Comparison of ENCODE assay signal across 8 cellular contexts in genomic region chr1:1943834-1944570, GRCh38. TPM values are rescaled to one million over a fixed set of nuclear protein-coding genes. Genes with fewer than 3 reads are reported as not detected.
DNase-seq lines count a peak whose midpoint lies in the region; TF ChIP-seq lines count a peak whose summit lies in the region.

No MANE protein-coding gene starts in this region.

- no peaks in the 10 kb centered on the region for H4K20me1 ChIP-seq in GM23248 (ENCODE audit: insufficient read depth)

- H3K36me3 ChIP-seq in GM23248 (ENCODE audit: low read depth): no peaks in the 10 kb centered on the region
- H3K36me3 ChIP-seq in Peyer's patch: no peaks in the 10 kb centered on the region
- H3K36me3 ChIP-seq in cardiac muscle cell: no peaks in the 10 kb centered on the region

- H3K9me3 ChIP-seq in AG04450 (ENCODE audit: control insufficient read depth, insufficient read depth, low read length) (no peaks in the 10 kb centered on the region; the same call in 1 of the 2 replicates), GM23248 (ENCODE audit: low read depth) (no peaks in the 10 kb centered on the region), Peyer's patch (no peaks in the 10 kb centered on the region), cardiac muscle cell (ENCODE audit: low read depth) (no peaks in the 10 kb centered on the region)

- TF ChIP-seq POLR2A in Peyer's patch (IDR thresholded peaks at IDR 0.05): no peak

- H3K4me1 ChIP-seq in GM23248 (ENCODE audit: insufficient read depth) (no peaks in the 10 kb centered on the region), Peyer's patch (peaks cover 0 to 18% (median 1%) of the 10 kb centered on the region in 4 donors), cardiac muscle cell (ENCODE audit: low read depth) (peaks cover 3% of the 10 kb centered on the region)

- DNase-seq in AG04450 (ENCODE audit: low read depth, low spot score) (no peak), GM23248 (peak; percentile 60), Peyer's patch (peak; percentile 48 to 77 (median 77)), activated gamma-delta T cell treated with Interleukin-2 at 50 U/mL for 16 hours (peak; percentile 64), cardiac muscle cell (ENCODE audit: low read depth in 1 of 2, low spot score in 1 of 2) (peak; percentile 42 to 73), retina (peak; percentile 86), NCI-H187 treated with DMSO at 0.1 percent for 48 hours (lab: John Stamatoyannopoulos, UW) (no peak), GOT3 (lab: John Stamatoyannopoulos, UW) (no peak)

- H3K4me2 ChIP-seq in GM23248 (ENCODE audit: unreplicated experiment): peak overlapping the region; percentile 26

- no peaks in the 10 kb centered on the region for H3F3A ChIP-seq in GM23248 (ENCODE audit: insufficient read depth)

- no peak overlapping the region; the same call in 1 of the 2 replicates for H2AFZ ChIP-seq in GM23248

- H3K9ac ChIP-seq in GM23248: no peak overlapping the region

- CTCF ChIA-PET in AG04450 (lab: Charles Lee): interaction anchor here (0.7 to 3.0 kb wide), 7 partner anchors 14 to 231 kb away, joined by 3 to 13 read pairs (median 4); no protein-coding TSS in a partner anchor

- H3K4me3 ChIP-seq in AG04450 (ENCODE audit: low read depth, low read length) (no peak overlapping the region), GM23248 (no peak overlapping the region), Peyer's patch (peak overlapping the region in 3 of 4 donors; percentile 26 to 44 (median 29)), cardiac muscle cell (peak overlapping the region; percentile 24)

- no peak overlapping the region for H3K27ac ChIP-seq in AG04450 (ENCODE audit: low read depth, low read length)
- H3K27ac ChIP-seq in GM23248: no peak overlapping the region
- peak overlapping the region in 1 of 4 donors; percentile 61 for H3K27ac ChIP-seq in Peyer's patch
- H3K27ac ChIP-seq in cardiac muscle cell: no peak overlapping the region

- H3K9me2 ChIP-seq in GM23248 (ENCODE audit: insufficient read depth): no peaks in the 10 kb centered on the region

- H3K79me2 ChIP-seq in GM23248 (ENCODE audit: insufficient read depth): no peaks in the 10 kb centered on the region

- H3K27me3 ChIP-seq in AG04450 (ENCODE audit: control insufficient read depth, insufficient read depth, low read length) (peaks cover 13% of the 10 kb centered on the region), GM23248 (replicated peaks; ENCODE audit: insufficient read depth) (no peaks in the 10 kb centered on the region), Peyer's patch (no peaks in the 10 kb centered on the region), cardiac muscle cell (no peaks in the 10 kb centered on the region)

- in situ Hi-C loops in GM23248 (cut with MboI): no loop called here

- POLR2A ChIA-PET in AG04450 (lab: Yijun Ruan, JAX): no interaction called here

- 15 to 16% methylated on average over 33 to 34 of the region's 37 CpGs for WGBS in GM23248 (ENCODE audit: low coverage in 1 of 2, low lambda C conversion rate in 2 of 2, missing lambda C conversion rate in 2 of 2), 2 experiments

- TF ChIP-seq CTCF in AG04450 (IDR thresholded peaks at IDR 0.05; ENCODE audit: low read depth, low read length) (peak; percentile 74), Peyer's patch (IDR thresholded peaks at IDR 0.05) (peak; percentile 32 to 93 (median 82)), cardiac muscle cell (IDR thresholded peaks at IDR 0.05; ENCODE audit: low read depth, low read length) (peak; percentile 87)

RNA-seq across cellular contexts. Expression of gene TMEM52, which starts 24.9 kb away (rescaled TPM):
- polyA plus RNA-seq in AG04450 (2011; rRNA removed) (0.30 and 0.53 TPM in 2 replicates), GM23248 (2016; fragmentation: Nextera tagmentation; extraction: Ambion mirVana) (0.28 and 0.40 TPM in 2 replicates), cardiac muscle cell (4.2 and 16.6 TPM in 2 replicates)
- polyA minus RNA-seq in AG04450 (2011; rRNA and poly(A)+ RNA removed): 0.23 and 0.48 TPM in 2 replicates
- total RNA-seq in GM23248 (2014; rRNA removed; shearing (Covaris generic)): not detected in 2 replicates
- total RNA-seq in Peyer's patch (10 to 100 TPM in 1 of 4 donors, 1 to 10 TPM in 3; 2.2 to 11.6 (median 6.4) TPM), cardiac muscle cell (6.9 and 7.1 TPM in 2 replicates)

RNA-seq across cellular contexts. Expression of gene CALML6, which starts 28.9 kb away (rescaled TPM):
- 0.21 TPM in 2 replicates for polyA plus RNA-seq in AG04450 (2011; rRNA removed)
- 0.30 TPM in 1 of 2 replicates, not detected in the other for polyA minus RNA-seq in AG04450 (2011; rRNA and poly(A)+ RNA removed)
- total RNA-seq in GM23248 (2014; rRNA removed; shearing (Covaris generic)): 0.11 and 0.51 TPM in 2 replicates
- polyA plus RNA-seq in GM23248 (2016; fragmentation: Nextera tagmentation; extraction: Ambion mirVana): not detected in 2 replicates
- not detected for total RNA-seq in Peyer's patch
- 0.63 TPM in 1 of 2 replicates, not detected in the other for total RNA-seq in cardiac muscle cell
- polyA plus RNA-seq in cardiac muscle cell: 0.28 TPM in 1 of 2 replicates, not detected in the other

RNA-seq across cellular contexts. Expression of gene GNB1, which starts 53.1 kb away (rescaled TPM):
- 400 and 437 TPM in 2 replicates for polyA plus RNA-seq in AG04450 (2011; rRNA removed)
- 575 and 720 TPM in 2 replicates for polyA minus RNA-seq in AG04450 (2011; rRNA and poly(A)+ RNA removed)
- total RNA-seq in GM23248 (2014; rRNA removed; shearing (Covaris generic)): 87.6 and 97.7 TPM in 2 replicates
- polyA plus RNA-seq in GM23248 (2016; fragmentation: Nextera tagmentation; extraction: Ambion mirVana): 92.0 and 148 TPM in 2 replicates
- total RNA-seq in Peyer's patch: 100 to 1,000 TPM; 112 to 266 (median 236) TPM
- 85.5 and 93.5 TPM in 2 replicates for total RNA-seq in cardiac muscle cell
- 185 and 196 TPM in 2 replicates for polyA plus RNA-seq in cardiac muscle cell

RNA-seq across cellular contexts. Expression of gene CFAP74, which starts 59.6 kb away (rescaled TPM):
- not detected in 2 replicates for polyA plus RNA-seq in AG04450 (2011; rRNA removed)
- polyA minus RNA-seq in AG04450 (2011; rRNA and poly(A)+ RNA removed): 0.05 TPM in 1 of 2 replicates, not detected in the other
- not detected in 2 replicates for total RNA-seq in GM23248 (2014; rRNA removed; shearing (Covaris generic))
- not detected in 2 replicates for polyA plus RNA-seq in GM23248 (2016; fragmentation: Nextera tagmentation; extraction: Ambion mirVana)
- total RNA-seq in Peyer's patch: 1 to 10 TPM in 1 of 4 donors, under 1 TPM in 2, not detected in 1; 0.35 to 1.1 (median 0.83) TPM
- total RNA-seq in cardiac muscle cell: 0.63 and 0.67 TPM in 2 replicates
- polyA plus RNA-seq in cardiac muscle cell: 0.65 and 1.7 TPM in 2 replicates

Comparison
In these comparisons a context has a peak if more than half of its experiments do, and no peak if none do; other contexts are left out.
1. DNase-seq: peak in GM23248 (single experiment), Peyer's patch (3 of 3), activated gamma-delta T cell treated with Interleukin-2 at 50 U/mL for 16 hours (single experiment), cardiac muscle cell (2 of 2) and retina (single experiment); none in AG04450 (single experiment), NCI-H187 treated with DMSO at 0.1 percent for 48 hours (single experiment) and GOT3 (single experiment).
2. H3K4me3 ChIP-seq: peak in Peyer's patch (3 of 4) and cardiac muscle cell (single experiment); none in AG04450 (single experiment) and GM23248 (single experiment).
3. Peak in every context shown above with its lines, with median percentiles within 50 percentile points of each other: CTCF ChIP-seq.